Comparison of ENCODE assay signal across 28 cellular contexts in genomic region chrX:65098851-65099250, GRCh38.
"Had no signal": no experiment of that assay in that cellular context is flagged by ENCODE, and none has a peak within 500 bp of the region (broad histone marks: within the 10 kb centered on the region; RNA-seq: fewer than 3 reads in every experiment).

No MANE protein-coding gene starts in this region.

- DNase-seq: colonic mucosa; cortex of kidney; dermis blood vessel endothelial cell; dorsolateral prefrontal cortex; effector CD4-positive, alpha-beta T cell; effector CD8-positive, alpha-beta T cell; effector memory CD4-positive, alpha-beta T cell; effector memory CD8-positive, alpha-beta T cell; endodermal cell; erythroblast; esophagus squamous epithelium; foreskin fibroblast; foreskin keratinocyte; foreskin melanocyte; gastrocnemius medialis; glutamatergic neuron; head of caudate nucleus; heart left ventricle; heart right ventricle had no signal

- H3K36me3 ChIP-seq: colonic mucosa, esophagus muscularis mucosa, esophagus squamous epithelium, gastrocnemius medialis, gastroesophageal sphincter, heart left ventricle, heart right ventricle had no signal

- ATAC-seq: effector memory CD8-positive, alpha-beta T cell; esophagus mucosa; foreskin keratinocyte; gastrocnemius medialis; gastroesophageal sphincter; heart left ventricle; heart right ventricle had no signal

- H3K27ac ChIP-seq: colonic mucosa, coronary artery, dorsolateral prefrontal cortex, epithelial cell of prostate, esophagus muscularis mucosa, esophagus squamous epithelium, foreskin keratinocyte, gastrocnemius medialis, gastroesophageal sphincter, heart left ventricle, heart right ventricle had no signal

- H3K4me1 ChIP-seq: colonic mucosa, esophagus muscularis mucosa, esophagus squamous epithelium, foreskin keratinocyte, gastrocnemius medialis, gastroesophageal sphincter, heart left ventricle, heart right ventricle had no signal

- FAIRE-seq: colon, endometrium, endothelial cell of umbilical vein, frontal cortex had no signal

- H3K4me3 ChIP-seq: colonic mucosa, coronary artery, dorsolateral prefrontal cortex, esophagus muscularis mucosa, esophagus squamous epithelium, gastrocnemius medialis, gastroesophageal sphincter, heart left ventricle, heart right ventricle had no signal

- H3K9me3 ChIP-seq: colonic mucosa had no signal

- H3K27me3 ChIP-seq: colonic mucosa, esophagus muscularis mucosa, esophagus squamous epithelium, foreskin keratinocyte, gastrocnemius medialis, gastroesophageal sphincter, heart left ventricle had no signal
